In genomic region chr15:72661081-72661480, GRCh38 we compare ENCODE assay signal across 17 cellular contexts. TPM values are rescaled to one million over a fixed set of nuclear protein-coding genes. Genes with fewer than 3 reads are reported as not detected.
"Had no signal": no experiment of that assay in that cellular context is flagged by ENCODE, and none has a peak within 500 bp of the region (broad histone marks: within the 10 kb centered on the region; RNA-seq: fewer than 3 reads in every experiment).

No MANE protein-coding gene starts in this region.

RNA-seq across cellular contexts. Expression of gene GOLGA6B, which starts 6.6 kb away (rescaled TPM):
- total RNA-seq: activated naive CD4-positive, alpha-beta T cell treated with anti-CD3 and anti-CD28 coated beads for 36 hours; activated naive CD8-positive, alpha-beta T cell treated with anti-CD3 and anti-CD28 coated beads for 36 hours; activated naive CD8-positive, alpha-beta T cell treated with anti-CD3 and anti-CD28 coated beads, Interleukin-2, amount 10 ng/mL, durations not matched to agents 7 days and 5 days; activated T-cell treated with anti-CD3 and anti-CD28 coated beads, Interleukin-2, amount 50 U/mL, for 4 hours; activated T-helper 1 cell treated with anti-CD3 and anti-CD28 coated beads, Interleukin-12 subunit alpha, Interleukin-12 subunit beta, Interleukin-2, Interleukin-4 antibody, amounts not matched to agents 30 ng/mL and 10 ng/mL and 1 ng/mL, durations not matched to agents 14 hours and 24 hours and 36 hours; activated T-helper 2 cell treated with anti-CD3 and anti-CD28 coated beads, Interferon-gamma antibody, Interleukin-2, Interleukin-4, amounts not matched to agents 10 μg/mL and 5 μg/mL and 100 μg/mL, durations not matched to agents 14 hours and 24 hours and 36 hours; aorta; ascending aorta; astrocyte; body of pancreas; breast epithelium; bronchial epithelial cell; cerebellum had no signal
- polyA plus RNA-seq: adipose tissue, adrenal gland, aorta, cardiac muscle cell had no signal

RNA-seq across cellular contexts. Expression of gene HIGD2B, which starts 24.9 kb away (rescaled TPM):
- total RNA-seq: adrenal gland, aorta, ascending aorta, astrocyte, body of pancreas, breast epithelium, bronchial epithelial cell, cardiac muscle cell, cerebellum, chondrocyte had no signal
- polyA plus RNA-seq: aorta, cardiac muscle cell had no signal
